In genomic region chr10:69201045-69201444, GRCh38 we compare ENCODE assay signal across 24 cellular contexts. TPM values are rescaled to one million over a fixed set of nuclear protein-coding genes. Genes with fewer than 3 reads are reported as not detected.
DNase-seq lines count a peak whose midpoint lies in the region; ATAC-seq and TF ChIP-seq lines count a peak whose summit lies in the region.
"Had no signal": no experiment of that assay in that cellular context is flagged by ENCODE, and none has a peak within 500 bp of the region (broad histone marks: within the 10 kb centered on the region; RNA-seq: fewer than 3 reads in every experiment).

No MANE protein-coding gene starts in this region.

- peaks cover 41% of the 10 kb centered on the region for H3K4me1 Mint-ChIP-seq in activated CD4-positive, alpha-beta T cell treated with anti-CD3 and anti-CD28 coated beads, Interleukin-2, amount 10 ng/mL, durations not matched to agents 7 days and 5 days
- H3K4me1 Mint-ChIP-seq in activated naive CD8-positive, alpha-beta T cell treated with anti-CD3 and anti-CD28 coated beads, Interleukin-2, amount 50 U/mL, for 24 hours, result peaks cover 27% of the 10 kb centered on the region
- peaks cover 22 to 36% of the 10 kb centered on the region in 2 donors for H3K4me1 Mint-ChIP-seq in natural killer cell
- H3K4me1 Mint-ChIP-seq: activated naive CD4-positive, alpha-beta T cell treated with anti-CD3 and anti-CD28 coated beads, Interleukin-2, amount 50 U/mL, for 24 hours; H9; nephron progenitor cell had no signal

- no peaks in the 10 kb centered on the region for H3K27me3 ChIP-seq in BE2C
- H3K27me3 ChIP-seq: BLaER1, dorsolateral prefrontal cortex had no signal

- H3K27ac Mint-ChIP-seq in activated CD4-positive, alpha-beta T cell treated with anti-CD3 and anti-CD28 coated beads, Interleukin-2, amount 10 ng/mL, durations not matched to agents 7 days and 5 days, result peak overlapping the region; percentile 71
- peak overlapping the region; percentile 46 for H3K27ac Mint-ChIP-seq in activated naive CD8-positive, alpha-beta T cell treated with anti-CD3 and anti-CD28 coated beads, Interleukin-2, amount 50 U/mL, for 24 hours
- H3K27ac Mint-ChIP-seq in natural killer cell, result peak overlapping the region; percentile 61 to 82
- H3K27ac Mint-ChIP-seq: activated naive CD4-positive, alpha-beta T cell treated with anti-CD3 and anti-CD28 coated beads, Interleukin-2, amount 50 U/mL, for 24 hours; H9; nephron progenitor cell had no signal

- no peaks in the 10 kb centered on the region for H3K9me3 Mint-ChIP-seq in activated CD4-positive, alpha-beta T cell treated with anti-CD3 and anti-CD28 coated beads, Interleukin-2, amount 10 ng/mL, durations not matched to agents 7 days and 5 days
- no peaks in the 10 kb centered on the region for H3K9me3 Mint-ChIP-seq in activated naive CD8-positive, alpha-beta T cell treated with anti-CD3 and anti-CD28 coated beads, Interleukin-2, amount 50 U/mL, for 24 hours
- no peaks in the 10 kb centered on the region for H3K9me3 Mint-ChIP-seq in natural killer cell
- H3K9me3 Mint-ChIP-seq: activated naive CD4-positive, alpha-beta T cell treated with anti-CD3 and anti-CD28 coated beads, Interleukin-2, amount 50 U/mL, for 24 hours; H9; nephron progenitor cell had no signal

- no peak overlapping the region for H3K4me3 Mint-ChIP-seq in activated CD4-positive, alpha-beta T cell treated with anti-CD3 and anti-CD28 coated beads, Interleukin-2, amount 10 ng/mL, durations not matched to agents 7 days and 5 days
- no peak overlapping the region for H3K4me3 Mint-ChIP-seq in activated naive CD8-positive, alpha-beta T cell treated with anti-CD3 and anti-CD28 coated beads, Interleukin-2, amount 50 U/mL, for 24 hours
- H3K4me3 Mint-ChIP-seq in natural killer cell, result no peak overlapping the region
- H3K4me3 Mint-ChIP-seq: activated naive CD4-positive, alpha-beta T cell treated with anti-CD3 and anti-CD28 coated beads, Interleukin-2, amount 50 U/mL, for 24 hours; H9; nephron progenitor cell had no signal

- H3K36me3 ChIP-seq in BE2C, result peaks cover 57% of the 10 kb centered on the region

- DNase-seq in activated CD4-positive, alpha-beta T cell treated with anti-CD3 and anti-CD28 coated beads, Interleukin-2, amount 10 ng/mL, durations not matched to agents 7 days and 5 days, result no peak
- no peak for DNase-seq in activated CD4-positive, alpha-beta T cell treated with anti-CD3 and anti-CD28 coated beads, Interleukin-2, amount 50 U/mL, for 48 hours
- DNase-seq in M059J (ENCODE audit: low read depth) (peak; percentile 20), natural killer cell (no peak), BE2C (no peak), GF-D8 (lab: John Stamatoyannopoulos, UW) (no peak)
- DNase-seq in activated naive CD8-positive, alpha-beta T cell treated with anti-CD3 and anti-CD28 coated beads, Interleukin-2, amount 50 U/mL, for 24 hours, result no peak
- DNase-seq: activated CD4-positive, CD25-positive, alpha-beta regulatory T cell; activated CD8-positive, alpha-beta memory T cell treated with anti-CD3 and anti-CD28 coated beads, Interleukin-2, amount 50 U/mL, for 48 hours; dorsolateral prefrontal cortex; erythroblast; H9; left cardiac atrium; NCI-H1694 treated with DMSO at 0.1 percent for 48 hours; NCI-H2227 treated with DMSO at 0.1 percent for 48 hours; nephron progenitor cell; posterior cingulate gyrus; stimulated activated CD4-positive, alpha-beta T cell treated with anti-CD3 and anti-CD28 coated beads, Interleukin-1b, Interleukin-23, amount 100 ng/mL, for 48 hours; T1000 had no signal

- no peaks in the 10 kb centered on the region for H3K27me3 Mint-ChIP-seq in activated CD4-positive, alpha-beta T cell treated with anti-CD3 and anti-CD28 coated beads, Interleukin-2, amount 10 ng/mL, durations not matched to agents 7 days and 5 days
- H3K27me3 Mint-ChIP-seq in activated naive CD8-positive, alpha-beta T cell treated with anti-CD3 and anti-CD28 coated beads, Interleukin-2, amount 50 U/mL, for 24 hours, result no peaks in the 10 kb centered on the region
- no peaks in the 10 kb centered on the region for H3K27me3 Mint-ChIP-seq in natural killer cell (ENCODE audit: low read depth in 2 of 2)
- H3K27me3 Mint-ChIP-seq: activated naive CD4-positive, alpha-beta T cell treated with anti-CD3 and anti-CD28 coated beads, Interleukin-2, amount 50 U/mL, for 24 hours had no signal

- no peaks in the 10 kb centered on the region for H3K4me1 ChIP-seq in BE2C
- H3K4me1 ChIP-seq: BLaER1 had no signal

- no peaks in the 10 kb centered on the region for H3K9me3 ChIP-seq in BE2C
- H3K9me3 ChIP-seq: A549, BLaER1 had no signal

- H3K36me3 Mint-ChIP-seq in activated CD4-positive, alpha-beta T cell treated with anti-CD3 and anti-CD28 coated beads, Interleukin-2, amount 10 ng/mL, durations not matched to agents 7 days and 5 days (ENCODE audit: low read depth), result peaks cover 40% of the 10 kb centered on the region
- peaks cover 34% of the 10 kb centered on the region for H3K36me3 Mint-ChIP-seq in activated naive CD8-positive, alpha-beta T cell treated with anti-CD3 and anti-CD28 coated beads, Interleukin-2, amount 50 U/mL, for 24 hours (ENCODE audit: low read depth)
- peaks cover 8% of the 10 kb centered on the region for H3K36me3 Mint-ChIP-seq in natural killer cell

- no peak overlapping the region for H3K4me3 ChIP-seq in BE2C (ENCODE audit: low read depth, low read length)
- H3K4me3 ChIP-seq: A549, BLaER1, dorsolateral prefrontal cortex had no signal

- POLR2A ChIA-PET in activated CD4-positive, alpha-beta T cell treated with anti-CD3 and anti-CD28 coated beads, Interleukin-2, amount 10 ng/mL, durations not matched to agents 7 days and 5 days (lab: Charles Lee), result no interaction called here

- TF ChIP-seq CTCF in natural killer cell (IDR thresholded peaks at IDR 0.05), result no peak
- no peak for TF ChIP-seq CTCF in BE2C (IDR thresholded peaks at IDR 0.05; ENCODE audit: low read depth, low read length)

- intact Hi-C loops in natural killer cell (cut with micrococcal nuclease), result no loop called here

- no peak for ATAC-seq in activated naive CD8-positive, alpha-beta T cell treated with anti-CD3 and anti-CD28 coated beads, Interleukin-2, amount 50 U/mL, for 24 hours
- ATAC-seq in natural killer cell, result no peak
- no peak for ATAC-seq in HG02885 (IDR thresholded peaks at IDR 0.05; ENCODE audit: poor library complexity, unreplicated experiment)
- ATAC-seq: A549 had no signal

- CTCF ChIA-PET in activated CD4-positive, alpha-beta T cell treated with anti-CD3 and anti-CD28 coated beads, Interleukin-2, amount 10 ng/mL, durations not matched to agents 7 days and 5 days (lab: Charles Lee), result interaction anchor here (0.8 to 1.6 kb wide), 4 partner anchors 14 to 138 kb away, joined by 3 to 5 read pairs (median 3); no protein-coding TSS in a partner anchor

RNA-seq across cellular contexts. Expression of gene HKDC1, which starts 19.1 kb away (rescaled TPM):
- 10 to 100 TPM in 1 of 2 experiments, 1 to 10 TPM in 1; 10.0 to 10.9 TPM for total RNA-seq in activated CD4-positive, alpha-beta T cell treated with anti-CD3 and anti-CD28 coated beads, Interleukin-2, amount 10 ng/mL, durations not matched to agents 7 days and 5 days
- 0.27 and 3.4 TPM in 2 replicates for total RNA-seq in M059J (2014; rRNA removed; shearing (Covaris generic))
- under 1 TPM in 2 of 3 donors, not detected in 1; 0.50 to 0.82 TPM for total RNA-seq in natural killer cell
- not detected for polyA plus RNA-seq in BE2C (2012; ENCODE audit: insufficient read depth, insufficient read length, low read depth)
- total RNA-seq: H9, urinary bladder had no signal

RNA-seq across cellular contexts. Expression of gene SUPV3L1, which starts 21.0 kb away (rescaled TPM):
- 10 to 100 TPM; 33.2 to 34.5 TPM for total RNA-seq in activated CD4-positive, alpha-beta T cell treated with anti-CD3 and anti-CD28 coated beads, Interleukin-2, amount 10 ng/mL, durations not matched to agents 7 days and 5 days
- total RNA-seq in M059J (2014; rRNA removed; shearing (Covaris generic)), result 32.8 and 44.5 TPM in 2 replicates
- 100 to 1,000 TPM in 1 of 3 donors, 10 to 100 TPM in 2; 56.6 to 104 (median 67.1) TPM for total RNA-seq in natural killer cell
- 42.0 TPM for polyA plus RNA-seq in BE2C (2012; ENCODE audit: insufficient read depth, insufficient read length, low read depth)
